ENCODE assay signal across 19 cellular contexts in the genomic region with DNA sequence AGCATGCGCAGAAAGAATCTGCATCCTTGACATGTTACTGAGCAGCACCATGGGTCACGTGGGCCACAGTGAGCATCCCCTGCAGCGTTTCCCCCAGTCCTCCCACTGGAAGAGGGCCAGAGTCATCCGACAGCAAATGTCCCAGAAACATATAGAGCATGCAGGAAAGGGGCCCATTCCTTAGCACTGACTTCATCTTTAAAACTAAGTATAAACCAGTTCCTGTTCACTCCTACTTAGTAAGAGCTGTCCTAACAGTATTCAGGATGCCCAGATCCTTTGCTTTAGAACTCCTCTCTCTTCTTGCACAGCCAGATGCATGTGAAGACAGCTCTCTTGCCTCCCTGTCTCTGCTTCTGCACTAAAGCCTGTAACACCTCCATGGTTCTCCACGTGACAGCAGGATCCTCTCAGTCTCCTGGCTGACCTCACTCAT.
DNase-seq lines count a peak whose midpoint lies in the region; ATAC-seq and TF ChIP-seq lines count a peak whose summit lies in the region.
"Had no signal": no experiment of that assay in that cellular context is flagged by ENCODE, and none has a peak within 500 bp of the region (broad histone marks: within the 10 kb centered on the region; RNA-seq: fewer than 3 reads in every experiment).

No MANE protein-coding gene starts in this region.

- H3K9me2 ChIP-seq in PC-3 (replicated peaks; ENCODE audit: low read length): no peaks in the 10 kb centered on the region

- H3K4me3 ChIP-seq in PC-3 (ENCODE audit: low read length): no peak overlapping the region
- no peak overlapping the region for H3K4me3 ChIP-seq in esophagus squamous epithelium
- H3K4me3 ChIP-seq: esophagus muscularis mucosa, mucosa of descending colon, psoas muscle, thyroid gland had no signal

- CTCF ChIA-PET in PC-3 (lab: Charles Lee): no interaction called here

- H4K20me1 ChIP-seq in PC-3 (ENCODE audit: low read length): no peaks in the 10 kb centered on the region

- peaks cover 32% of the 10 kb centered on the region for H3K4me1 ChIP-seq in PC-3 (ENCODE audit: insufficient read depth, low read length)
- no peaks in the 10 kb centered on the region for H3K4me1 ChIP-seq in esophagus squamous epithelium
- H3K4me1 ChIP-seq: psoas muscle, thyroid gland had no signal

- H3K79me2 ChIP-seq in PC-3 (ENCODE audit: low read length): no peaks in the 10 kb centered on the region

- intact Hi-C loops in PC-3 (cut with micrococcal nuclease): no loop called here
- intact Hi-C loops in esophagus squamous epithelium (cut with DNase I): no loop called here

- TF ChIP-seq POLR2A in esophagus squamous epithelium (IDR thresholded peaks at IDR 0.05): no peak

- 65% methylated on average over 5 of the region's 5 CpGs for WGBS in esophagus squamous epithelium, 2 donors

- H3F3A ChIP-seq in PC-3 (ENCODE audit: low read length, unreplicated experiment): no peaks in the 10 kb centered on the region

- H3K27ac ChIP-seq in PC-3 (ENCODE audit: low read length) (no peak overlapping the region), esophagus squamous epithelium (no peak overlapping the region)
- H3K27ac ChIP-seq: esophagus muscularis mucosa, psoas muscle, thyroid gland had no signal

- DNase-seq in AG08395 (ENCODE audit: low spot score) (peak; percentile 41), PC-3 (peak; percentile 29), dermis blood vessel endothelial cell (peak; percentile 67), kidney tubule cell (ENCODE audit: low spot score) (peak; percentile 65), NCI-H2196 treated with DMSO at 0.1 percent for 48 hours (lab: John Stamatoyannopoulos, UW; ENCODE audit: unreplicated experiment) (no peak), esophagus squamous epithelium (lab: John Stamatoyannopoulos, UW) (no peak), NCI-H2081 treated with DMSO at 0.1 percent for 48 hours (lab: John Stamatoyannopoulos, UW) (no peak)
- DNase-seq: activated CD8-positive, alpha-beta memory T cell treated with anti-CD3 and anti-CD28 coated beads, Interleukin-2, amount 50 U/mL, for 48 hours; activated naive CD4-positive, alpha-beta T cell treated with anti-CD3 and anti-CD28 coated beads, Interleukin-2, amount 10 ng/mL, durations not matched to agents 7 days and 5 days; AML-193; DMS 273 treated with DMSO at 0.1 percent for 48 hours; mucosa of descending colon; NCI-H446; psoas muscle; stimulated activated CD4-positive, alpha-beta T cell treated with anti-CD3 and anti-CD28 coated beads, Interleukin-1b, Interleukin-23, amount 100 ng/mL, for 48 hours; T-cell; thyroid gland had no signal

- no peak overlapping the region for H3K9ac ChIP-seq in PC-3 (ENCODE audit: low read length)

- H3K4me2 ChIP-seq in PC-3 (ENCODE audit: low read length): no peak overlapping the region

- H3K36me3 ChIP-seq in PC-3 (ENCODE audit: low read depth, low read length) (no peaks in the 10 kb centered on the region), esophagus squamous epithelium (no peaks in the 10 kb centered on the region)
- H3K36me3 ChIP-seq: esophagus muscularis mucosa, thyroid gland had no signal

- no peak for TF ChIP-seq CTCF in PC-3 (conservative IDR thresholded peaks at IDR 0.05; ENCODE audit: low read depth, low read length)
- TF ChIP-seq CTCF in esophagus squamous epithelium (IDR thresholded peaks at IDR 0.05): no peak

- H3K9me3 ChIP-seq in PC-3 (ENCODE audit: low read length) (no peaks in the 10 kb centered on the region), esophagus squamous epithelium (no peaks in the 10 kb centered on the region)
- H3K9me3 ChIP-seq: esophagus muscularis mucosa, mucosa of descending colon, psoas muscle, thyroid gland had no signal

- BruUV-seq in PC-3 (replicated peaks; lab: Mats Ljungman, UMichigan): no TSS peak

- H2AFZ ChIP-seq in PC-3 (ENCODE audit: low read length): no peak overlapping the region

- POLR2A ChIA-PET in PC-3 (lab: Charles Lee; ENCODE audit: unreplicated experiment): no interaction called here

- 0 out of 2 replicates have a peak, but pooled peaks have one; percentile 8 for ATAC-seq in PC-3
- ATAC-seq in GM21717 (IDR thresholded peaks at IDR 0.05; ENCODE audit: unreplicated experiment): no peak
- ATAC-seq: mucosa of descending colon, psoas muscle, T-cell had no signal

- no peaks in the 10 kb centered on the region for H3K27me3 ChIP-seq in PC-3 (ENCODE audit: low read length)
- no peaks in the 10 kb centered on the region for H3K27me3 ChIP-seq in esophagus squamous epithelium
- H3K27me3 ChIP-seq: esophagus muscularis mucosa, thyroid gland had no signal

Comparison
In these comparisons a context has a peak if more than half of its experiments do, and no peak if none do; other contexts are left out.
1. DNase-seq: peak in AG08395 (single experiment), PC-3 (single experiment), dermis blood vessel endothelial cell (single experiment) and kidney tubule cell (single experiment); none in NCI-H2196 treated with DMSO at 0.1 percent for 48 hours (single experiment), esophagus squamous epithelium (single experiment) and NCI-H2081 treated with DMSO at 0.1 percent for 48 hours (single experiment).